Comparison of ENCODE assay signal across 21 cellular contexts in genomic region chr5:87951661-87952060, GRCh38.
"Had no signal": no experiment of that assay in that cellular context is flagged by ENCODE, and none has a peak within 500 bp of the region (broad histone marks: within the 10 kb centered on the region; RNA-seq: fewer than 3 reads in every experiment).

No MANE protein-coding gene starts in this region.

- H3K4me3 Mint-ChIP-seq: effector memory CD8-positive, alpha-beta T cell; immature natural killer cell; naive thymus-derived CD8-positive, alpha-beta T cell; nephron progenitor cell; stimulated activated naive B cell treated with anti-CD40 and anti-IgM and Interleukin-4, amounts not matched to agents 10 μg/mL and 1 μg/mL and 100 μg/mL, for 72 hours; stimulated activated naive CD8-positive, alpha-beta T cell treated with anti-CD3 and anti-CD28 coated beads, Interleukin-15, Interleukin-2, amounts not matched to agents 100 ng/mL and 50 ng/mL, for 24 hours had no signal

- H3K9me3 Mint-ChIP-seq: effector memory CD8-positive, alpha-beta T cell; immature natural killer cell; naive thymus-derived CD8-positive, alpha-beta T cell; nephron progenitor cell had no signal

- H3K27me3 ChIP-seq: neutrophil, pancreas, right lobe of liver, suprapubic skin, transverse colon, upper lobe of right lung, uterus had no signal

- H3K27me3 Mint-ChIP-seq: stimulated activated naive B cell treated with anti-CD40 and anti-IgM and Interleukin-4, amounts not matched to agents 10 μg/mL and 1 μg/mL and 100 μg/mL, for 72 hours had no signal

- H3K27ac ChIP-seq: lower lobe of right lung, neutrophil, pancreas, right lobe of liver, suprapubic skin, transverse colon, upper lobe of right lung, uterus had no signal

- H3K36me3 Mint-ChIP-seq: immature natural killer cell; naive thymus-derived CD8-positive, alpha-beta T cell; stimulated activated naive B cell treated with anti-CD40 and anti-IgM and Interleukin-4, amounts not matched to agents 10 μg/mL and 1 μg/mL and 100 μg/mL, for 72 hours had no signal

- H3K4me1 ChIP-seq: lower lobe of right lung, pancreas, right lobe of liver, suprapubic skin, transverse colon, upper lobe of right lung, uterus had no signal

- H3K27ac Mint-ChIP-seq: effector memory CD8-positive, alpha-beta T cell; immature natural killer cell; naive thymus-derived CD8-positive, alpha-beta T cell; stimulated activated naive B cell treated with anti-CD40 and anti-IgM and Interleukin-4, amounts not matched to agents 10 μg/mL and 1 μg/mL and 100 μg/mL, for 72 hours; stimulated activated naive CD8-positive, alpha-beta T cell treated with anti-CD3 and anti-CD28 coated beads, Interleukin-15, Interleukin-2, amounts not matched to agents 100 ng/mL and 50 ng/mL, for 24 hours had no signal

- H3K9me3 ChIP-seq: lower lobe of right lung, neutrophil, pancreas, right lobe of liver, suprapubic skin, transverse colon, upper lobe of right lung, uterus had no signal

- H3K4me1 Mint-ChIP-seq: immature natural killer cell; naive thymus-derived CD8-positive, alpha-beta T cell; stimulated activated naive B cell treated with anti-CD40 and anti-IgM and Interleukin-4, amounts not matched to agents 10 μg/mL and 1 μg/mL and 100 μg/mL, for 72 hours had no signal

- DNase-seq: cortex of kidney; effector memory CD8-positive, alpha-beta T cell; immature natural killer cell; islet precursor cell; kidney glomerular epithelial cell; left ventricle myocardium superior; lower lobe of right lung; naive thymus-derived CD8-positive, alpha-beta T cell; nephron progenitor cell; pancreas; right lobe of liver; small intestine; stimulated activated CD4-positive, alpha-beta T cell treated with anti-CD3 and anti-CD28 coated beads, Interleukin-15, amount 100 ng/mL, for 24 hours; stimulated activated CD4-positive, alpha-beta T cell treated with anti-CD3 and anti-CD28 coated beads, Interleukin-2, amount 100 ng/mL, for 48 hours; stimulated activated naive B cell treated with anti-CD40 and anti-IgM and Interleukin-4, amounts not matched to agents 10 μg/mL and 1 μg/mL and 100 μg/mL, for 72 hours; transverse colon; upper lobe of right lung; uterus had no signal

- H3K4me3 ChIP-seq: lower lobe of right lung, pancreas, right lobe of liver, suprapubic skin, transverse colon, upper lobe of right lung, uterus had no signal

- ATAC-seq: effector memory CD8-positive, alpha-beta T cell; left ventricle myocardium superior; lower lobe of right lung; naive thymus-derived CD8-positive, alpha-beta T cell; pancreas; right lobe of liver; stimulated activated naive B cell treated with anti-CD40 and anti-IgM and Interleukin-4, amounts not matched to agents 10 μg/mL and 1 μg/mL and 100 μg/mL, for 72 hours; upper lobe of right lung had no signal

- H3K36me3 ChIP-seq: lower lobe of right lung, neutrophil, pancreas, right lobe of liver, suprapubic skin, transverse colon, upper lobe of right lung, uterus had no signal
